ENCODE assay signal across 34 cellular contexts in the genomic region with DNA sequence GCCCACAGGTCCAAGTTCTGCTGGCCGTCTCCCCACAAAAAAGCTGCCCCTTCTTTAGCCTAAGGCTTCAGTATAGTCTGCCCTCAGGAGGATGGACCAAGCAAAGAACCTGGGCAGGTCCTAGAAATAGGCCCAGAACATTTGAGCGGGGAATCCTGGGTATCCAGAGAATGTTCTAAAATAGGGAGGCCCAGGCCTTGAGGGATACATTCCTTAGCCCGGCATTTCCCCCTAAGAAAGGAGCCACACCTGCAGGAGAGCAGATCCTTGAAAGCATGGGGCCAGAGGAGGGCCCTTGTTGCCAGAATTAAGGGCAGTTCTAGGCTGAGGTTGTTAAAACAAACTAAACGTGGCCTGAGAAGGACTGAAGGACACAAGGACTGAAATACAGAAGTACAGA.
"Had no signal": no experiment of that assay in that cellular context is flagged by ENCODE, and none has a peak within 500 bp of the region (broad histone marks: within the 10 kb centered on the region; RNA-seq: fewer than 3 reads in every experiment).

No MANE protein-coding gene starts in this region.

- H3K4me1 Mint-ChIP-seq: activated CD4-positive, alpha-beta T cell treated with anti-CD3 and anti-CD28 coated beads for 36 hours; activated CD4-positive, alpha-beta T cell treated with anti-CD3 and anti-CD28 coated beads, Interleukin-2, amount 10 ng/mL, durations not matched to agents 7 days and 5 days; activated naive CD4-positive, alpha-beta T cell treated with anti-CD3 and anti-CD28 coated beads, Interleukin-2, amount 50 U/mL, for 24 hours; central memory CD8-positive, alpha-beta T cell had no signal

- H3K36me3 ChIP-seq: ascending aorta, cardiac muscle cell, MG63, Peyer's patch, SJSA1 had no signal

- H3K9me3 ChIP-seq: ascending aorta, Peyer's patch, SJSA1, SK-N-SH had no signal

- H3K4me3 ChIP-seq: ascending aorta, cardiac muscle cell, MG63, Peyer's patch, SJSA1 had no signal

- H3K27ac ChIP-seq: ascending aorta, cardiac muscle cell, Peyer's patch, SJSA1 had no signal

- ATAC-seq: activated CD4-positive, alpha-beta T cell treated with anti-CD3 and anti-CD28 coated beads for 36 hours; activated CD4-positive, CD25-positive, alpha-beta regulatory T cell treated with anti-CD3 and anti-CD28 coated beads, Interleukin-2, amount 50 U/mL, for 24 hours; activated CD8-positive, alpha-beta T cell treated with anti-CD3 and anti-CD28 coated beads, Interleukin-2, amount 10 ng/mL, durations not matched to agents 7 days and 5 days; PC-3 had no signal

- H3K36me3 Mint-ChIP-seq: activated naive CD4-positive, alpha-beta T cell treated with anti-CD3 and anti-CD28 coated beads, Interleukin-2, amount 50 U/mL, for 24 hours; activated naive CD8-positive, alpha-beta T cell treated with anti-CD3 and anti-CD28 coated beads, Interleukin-2, amount 10 ng/mL, durations not matched to agents 7 days and 5 days had no signal

- H3K27ac Mint-ChIP-seq: activated CD4-positive, alpha-beta T cell treated with anti-CD3 and anti-CD28 coated beads for 36 hours; activated CD4-positive, alpha-beta T cell treated with anti-CD3 and anti-CD28 coated beads, Interleukin-2, amount 10 ng/mL, durations not matched to agents 7 days and 5 days; activated CD8-positive, alpha-beta T cell treated with anti-CD3 and anti-CD28 coated beads, Interleukin-2, amount 10 ng/mL, durations not matched to agents 7 days and 5 days; activated naive CD4-positive, alpha-beta T cell treated with anti-CD3 and anti-CD28 coated beads, Interleukin-2, amount 50 U/mL, for 24 hours; activated naive CD8-positive, alpha-beta T cell treated with anti-CD3 and anti-CD28 coated beads, Interleukin-2, amount 10 ng/mL, durations not matched to agents 7 days and 5 days; activated T-cell treated with anti-CD3 and anti-CD28 coated beads, Interleukin-2, amount 50 U/mL, for 24 hours; activated T-helper 2 cell treated with anti-CD3 and anti-CD28 coated beads, Interferon-gamma antibody, Interleukin-2, Interleukin-4, amounts not matched to agents 10 μg/mL and 5 μg/mL and 100 μg/mL, durations not matched to agents 14 hours and 24 hours and 36 hours; T-helper 1 cell treated with Interleukin-12 subunit alpha and Interleukin-12 subunit beta and Interleukin-4 antibody, amounts not matched to agents 30 μg/mL and 1 μg/mL, for 36 hours; T-helper 2 cell treated with Interferon-gamma antibody and Interleukin-4, amounts not matched to agents 5 μg/mL and 100 μg/mL, for 36 hours had no signal

- H3K27me3 ChIP-seq: ascending aorta, MG63, Peyer's patch, SJSA1 had no signal

- H3K4me2 ChIP-seq: SK-N-SH had no signal

- DNase-seq: activated CD4-positive, alpha-beta T cell treated with anti-CD3 and anti-CD28 coated beads for 36 hours; activated CD4-positive, alpha-beta T cell treated with anti-CD3 and anti-CD28 coated beads, Interleukin-2, amount 10 ng/mL, durations not matched to agents 7 days and 5 days; activated CD4-positive, alpha-beta T cell treated with anti-CD3 and anti-CD28 coated beads, Interleukin-2, amount 50 U/mL, for 48 hours; activated CD8-positive, alpha-beta T cell treated with anti-CD3 and anti-CD28 coated beads, Interleukin-2, amount 10 ng/mL, durations not matched to agents 7 days and 5 days; activated gamma-delta T cell; activated naive CD4-positive, alpha-beta T cell treated with Interleukin-2 at 50 U/mL for 16 hours; activated naive CD8-positive, alpha-beta T cell treated with anti-CD3 and anti-CD28 coated beads, Interleukin-2, amount 10 ng/mL, durations not matched to agents 7 days and 5 days; activated T-cell treated with anti-CD3 and anti-CD28 coated beads, Interleukin-2, amount 50 U/mL, for 24 hours; amygdala; Kasumi-1; MG63; NCI-H1048; NCI-H1105 treated with DMSO at 0.1 percent for 48 hours; NCI-H1436 treated with DMSO at 0.1 percent for 48 hours; NCI-H1694 treated with DMSO at 0.1 percent for 48 hours; NCI-H2029; NCI-H510A; NCI-H526; NCI-H748 treated with DMSO at 0.1 percent for 48 hours; NK-92 treated with Interleukin-12 subunit alpha and Interleukin-12 subunit beta, amount 100 ng/mL, for 24 hours; PC-3; Peyer's patch; RPMI8226; SHP77 treated with DMSO at 0.1 percent for 48 hours; SK-N-SH had no signal

- H3K4me1 ChIP-seq: ascending aorta, Peyer's patch had no signal

- H3K9ac ChIP-seq: SK-N-SH had no signal

- H3K9me3 Mint-ChIP-seq: activated CD4-positive, alpha-beta T cell treated with anti-CD3 and anti-CD28 coated beads, Interleukin-2, amount 10 ng/mL, durations not matched to agents 7 days and 5 days; activated naive CD4-positive, alpha-beta T cell treated with anti-CD3 and anti-CD28 coated beads, Interleukin-2, amount 50 U/mL, for 24 hours; activated naive CD8-positive, alpha-beta T cell treated with anti-CD3 and anti-CD28 coated beads, Interleukin-2, amount 10 ng/mL, durations not matched to agents 7 days and 5 days; activated T-cell treated with anti-CD3 and anti-CD28 coated beads, Interleukin-2, amount 50 U/mL, for 24 hours; activated T-helper 2 cell treated with anti-CD3 and anti-CD28 coated beads, Interferon-gamma antibody, Interleukin-2, Interleukin-4, amounts not matched to agents 10 μg/mL and 5 μg/mL and 100 μg/mL, durations not matched to agents 14 hours and 24 hours and 36 hours; central memory CD8-positive, alpha-beta T cell; T-helper 1 cell treated with Interleukin-12 subunit alpha and Interleukin-12 subunit beta and Interleukin-4 antibody, amounts not matched to agents 30 μg/mL and 1 μg/mL, for 36 hours; T-helper 2 cell treated with Interferon-gamma antibody and Interleukin-4, amounts not matched to agents 5 μg/mL and 100 μg/mL, for 36 hours had no signal

- H3K9me2 ChIP-seq: SK-N-SH had no signal

- H3K4me3 Mint-ChIP-seq: activated CD4-positive, alpha-beta T cell treated with anti-CD3 and anti-CD28 coated beads for 36 hours; activated CD4-positive, alpha-beta T cell treated with anti-CD3 and anti-CD28 coated beads, Interleukin-2, amount 10 ng/mL, durations not matched to agents 7 days and 5 days; activated CD8-positive, alpha-beta T cell treated with anti-CD3 and anti-CD28 coated beads, Interleukin-2, amount 10 ng/mL, durations not matched to agents 7 days and 5 days; activated naive CD4-positive, alpha-beta T cell treated with anti-CD3 and anti-CD28 coated beads, Interleukin-2, amount 50 U/mL, for 24 hours; activated naive CD8-positive, alpha-beta T cell treated with anti-CD3 and anti-CD28 coated beads, Interleukin-2, amount 10 ng/mL, durations not matched to agents 7 days and 5 days; activated T-cell treated with anti-CD3 and anti-CD28 coated beads, Interleukin-2, amount 50 U/mL, for 24 hours; central memory CD8-positive, alpha-beta T cell; T-helper 1 cell treated with Interleukin-12 subunit alpha and Interleukin-12 subunit beta and Interleukin-4 antibody, amounts not matched to agents 30 μg/mL and 1 μg/mL, for 36 hours; T-helper 2 cell treated with Interferon-gamma antibody and Interleukin-4, amounts not matched to agents 5 μg/mL and 100 μg/mL, for 36 hours had no signal
